ENCODE assay signal across 34 cellular contexts in genomic region chr20:47110819-47111218, GRCh38.
"Had no signal": no experiment of that assay in that cellular context is flagged by ENCODE, and none has a peak within 500 bp of the region (broad histone marks: within the 10 kb centered on the region; RNA-seq: fewer than 3 reads in every experiment).

No MANE protein-coding gene starts in this region.

- FAIRE-seq: astrocyte, bronchial epithelial cell had no signal

- H3K4me3 ChIP-seq: adrenal gland, ascending aorta, body of pancreas, breast epithelium, cardiac muscle cell had no signal

- H3K27ac ChIP-seq: adrenal gland, ascending aorta, body of pancreas, brain microvascular endothelial cell, breast epithelium, cardiac muscle cell had no signal

- H3K36me3 ChIP-seq: adrenal gland, ascending aorta, brain microvascular endothelial cell, breast epithelium, cardiac muscle cell had no signal

- H3K9me3 ChIP-seq: adrenal gland had no signal

- H3K4me1 ChIP-seq: adrenal gland, ascending aorta, body of pancreas, breast epithelium had no signal

- ATAC-seq: activated naive CD4-positive, alpha-beta T cell treated with anti-CD3 and anti-CD28 coated beads, Interleukin-2, amount 50 U/mL, for 72 hours; activated naive CD8-positive, alpha-beta T cell treated with anti-CD3 and anti-CD28 coated beads, Interleukin-2, amount 50 U/mL, for 24 hours; activated T-cell treated with anti-CD3 and anti-CD28 coated beads, Interleukin-2, amount 50 U/mL, for 4 hours; activated T-cell treated with anti-CD3 and anti-CD28 coated beads, Interleukin-2, amount 50 U/mL, for 72 hours; activated T-helper 17 cell treated with anti-CD3 and anti-CD28 coated beads, Interleukin-2, amount 50 U/mL, for 72 hours; body of pancreas had no signal

- H3K27me3 ChIP-seq: adrenal gland, ascending aorta, body of pancreas, brain microvascular endothelial cell, breast epithelium, cardiac muscle cell had no signal

- DNase-seq: activated effector memory CD4-positive, alpha-beta T cell treated with anti-CD3 and anti-CD28 coated beads, Interleukin-2, amount 50 U/mL, for 16 hours; activated effector memory CD4-positive, alpha-beta T cell treated with Interleukin-2 at 50 U/mL for 16 hours; activated gamma-delta T cell; activated gamma-delta T cell treated with Interleukin-2 at 50 U/mL for 16 hours; activated naive CD4-positive, alpha-beta T cell; activated naive CD4-positive, alpha-beta T cell treated with anti-CD3 and anti-CD28 coated beads for 36 hours; activated naive CD4-positive, alpha-beta T cell treated with anti-CD3 and anti-CD28 coated beads, Interleukin-2, amount 10 ng/mL, durations not matched to agents 7 days and 5 days; activated naive CD4-positive, alpha-beta T cell treated with anti-CD3 and anti-CD28 coated beads, Interleukin-2, amount 50 U/mL, for 16 hours; activated naive CD4-positive, alpha-beta T cell treated with Interleukin-2 at 50 U/mL for 16 hours; activated naive CD8-positive, alpha-beta T cell treated with anti-CD3 and anti-CD28 coated beads for 36 hours; activated naive CD8-positive, alpha-beta T cell treated with anti-CD3 and anti-CD28 coated beads, Interleukin-2, amount 10 ng/mL, durations not matched to agents 7 days and 5 days; activated naive CD8-positive, alpha-beta T cell treated with anti-CD3 and anti-CD28 coated beads, Interleukin-2, amount 50 U/mL, for 24 hours; activated T-cell treated with anti-CD3 and anti-CD28 coated beads, Interleukin-2, amount 50 U/mL, for 1 hour; activated T-cell treated with anti-CD3 and anti-CD28 coated beads, Interleukin-2, amount 50 U/mL, for 24 hours; activated T-cell treated with anti-CD3 and anti-CD28 coated beads, Interleukin-2, amount 50 U/mL, for 4 hours; activated T-cell treated with anti-CD3 and anti-CD28 coated beads, Interleukin-2, amount 50 U/mL, for 48 hours; activated T-cell treated with anti-CD3 and anti-CD28 coated beads, Interleukin-2, amount 50 U/mL, for 72 hours; adrenal gland; amniotic stem cell; amygdala; anterior cingulate cortex; aorta; body of pancreas; brain microvascular endothelial cell; caudate nucleus; central memory CD4-positive, alpha-beta T cell; cerebellar nuclear complex had no signal
